13 cellular contexts compared by ENCODE assay signal in genomic region chr22:42754658-42755057, GRCh38. TPM values are rescaled to one million over a fixed set of nuclear protein-coding genes. Genes with fewer than 3 reads are reported as not detected.
A peak's percentile ranks its signal among the peaks of the same experiment; 100 is the strongest.
DNase-seq lines count a peak whose midpoint lies in the region; ATAC-seq and TF ChIP-seq lines count a peak whose summit lies in the region.
"Had no signal": no experiment of that assay in that cellular context is flagged by ENCODE, and none has a peak within 500 bp of the region (broad histone marks: within the 10 kb centered on the region; RNA-seq: fewer than 3 reads in every experiment).

No MANE protein-coding gene starts in this region.

- H3K14ac ChIP-seq in trophoblast cell (ENCODE audit: low read length): no peak overlapping the region

- no peak overlapping the region for H3K9ac ChIP-seq in trophoblast cell (ENCODE audit: low read length)

- H3K4ac ChIP-seq in trophoblast cell (ENCODE audit: low read depth, low read length): no peak overlapping the region

- no peaks in the 10 kb centered on the region for H3K4me1 ChIP-seq in trophoblast cell (ENCODE audit: control insufficient read depth in 1 of 2, insufficient read depth in 2 of 2, low read length in 2 of 2)
- H3K4me1 ChIP-seq in HAP-1: no peaks in the 10 kb centered on the region

- H3K9me3 ChIP-seq in trophoblast cell (ENCODE audit: insufficient read depth, low read depth, low read length) (no peaks in the 10 kb centered on the region), HAP-1 (no peaks in the 10 kb centered on the region; the same call in 1 of the 2 replicates)

- H3K23ac ChIP-seq in trophoblast cell (ENCODE audit: low read length): no peak overlapping the region

- no peak overlapping the region for H2AK5ac ChIP-seq in trophoblast cell (ENCODE audit: low read length)

- DNase-seq in GM03348 (ENCODE audit: low spot score) (peak; percentile 52), T1000 (lab: John Stamatoyannopoulos, UW) (peak; percentile 17), fibroblast of mammary gland (ENCODE audit: low read depth) (peak; percentile 88), trophoblast cell (peak; percentile 49 to 71), NOMO-1 (lab: John Stamatoyannopoulos, UW; ENCODE audit: unreplicated experiment in 2 of 2) (no peak), nephron progenitor cell (no peak), HAP-1 (ENCODE audit: low spot score in 2 of 2) (no peak)
- DNase-seq: activated CD4-positive, CD25-positive, alpha-beta regulatory T cell; activated gamma-delta T cell; H7; NCI-H1436; retina had no signal

- H2AFZ ChIP-seq in trophoblast cell (ENCODE audit: insufficient read depth, low read length, poor library complexity): no peak overlapping the region

- in situ Hi-C loops in HAP-1 (cut with MboI; ENCODE audit: low sequenced_read_pairs): no loop called here

- no peak overlapping the region for H3K4me3 Mint-ChIP-seq in stimulated activated memory B cell treated with anti-CD40 and anti-IgM and Interleukin-4, amounts not matched to agents 10 μg/mL and 1 μg/mL and 100 μg/mL, for 72 hours
- H3K4me3 Mint-ChIP-seq in nephron progenitor cell: no peak overlapping the region

- H3K36me3 Mint-ChIP-seq in stimulated activated memory B cell treated with anti-CD40 and anti-IgM and Interleukin-4, amounts not matched to agents 10 μg/mL and 1 μg/mL and 100 μg/mL, for 72 hours: no peaks in the 10 kb centered on the region
- H3K36me3 Mint-ChIP-seq in nephron progenitor cell (ENCODE audit: low read depth): no peaks in the 10 kb centered on the region

- H3K27me3 Mint-ChIP-seq in stimulated activated memory B cell treated with anti-CD40 and anti-IgM and Interleukin-4, amounts not matched to agents 10 μg/mL and 1 μg/mL and 100 μg/mL, for 72 hours: peaks cover 29% of the 10 kb centered on the region
- H3K27me3 Mint-ChIP-seq in nephron progenitor cell (ENCODE audit: low read depth, poor library complexity): peaks cover 40% of the 10 kb centered on the region

- H2BK120ac ChIP-seq in trophoblast cell (ENCODE audit: insufficient read depth, low read length, poor library complexity): no peak overlapping the region

- ATAC-seq in stimulated activated memory B cell treated with anti-CD40 and anti-IgM and Interleukin-4, amounts not matched to agents 10 μg/mL and 1 μg/mL and 100 μg/mL, for 72 hours: no peak

- TF ChIP-seq CTCF in fibroblast of mammary gland (conservative IDR thresholded peaks at IDR 0.05; ENCODE audit: control insufficient read depth, insufficient read depth, low read depth, low read length): no peak
- no peak for TF ChIP-seq CTCF in nephron progenitor cell (IDR thresholded peaks at IDR 0.05)

- peaks cover 29% of the 10 kb centered on the region for H3K4me1 Mint-ChIP-seq in stimulated activated memory B cell treated with anti-CD40 and anti-IgM and Interleukin-4, amounts not matched to agents 10 μg/mL and 1 μg/mL and 100 μg/mL, for 72 hours
- H3K4me1 Mint-ChIP-seq in nephron progenitor cell: peaks cover 14% of the 10 kb centered on the region

- H2BK12ac ChIP-seq in trophoblast cell (ENCODE audit: low read length): no peak overlapping the region

- no peak overlapping the region for H3K18ac ChIP-seq in trophoblast cell (ENCODE audit: low read length)

- no peak overlapping the region for H2BK5ac ChIP-seq in trophoblast cell (ENCODE audit: low read depth, low read length, poor library complexity)

- no peak overlapping the region for H3K27ac Mint-ChIP-seq in stimulated activated memory B cell treated with anti-CD40 and anti-IgM and Interleukin-4, amounts not matched to agents 10 μg/mL and 1 μg/mL and 100 μg/mL, for 72 hours
- no peak overlapping the region for H3K27ac Mint-ChIP-seq in nephron progenitor cell

- no peak overlapping the region for H4K12ac ChIP-seq in trophoblast cell (ENCODE audit: low read depth, low read length)

- H4K8ac ChIP-seq in trophoblast cell (ENCODE audit: low read depth, low read length): no peak overlapping the region

- H3K79me2 ChIP-seq in trophoblast cell (ENCODE audit: control insufficient read depth, insufficient read depth, low read length, poor library complexity): no peaks in the 10 kb centered on the region

- no peak overlapping the region for H3K27ac ChIP-seq in trophoblast cell (ENCODE audit: low read depth, low read length)

- WGBS in trophoblast cell (ENCODE audit: extremely low coverage, insufficient coverage, insufficient read length): no CpG with 5 or more reads among the region's 6 CpGs

- no peaks in the 10 kb centered on the region for H3K27me3 ChIP-seq in trophoblast cell (ENCODE audit: insufficient read depth, low read length)
- no peaks in the 10 kb centered on the region for H3K27me3 ChIP-seq in HAP-1 (ENCODE audit: low read depth)

- H3K79me1 ChIP-seq in trophoblast cell (ENCODE audit: low read length): no peaks in the 10 kb centered on the region

- H3K9me3 Mint-ChIP-seq in stimulated activated memory B cell treated with anti-CD40 and anti-IgM and Interleukin-4, amounts not matched to agents 10 μg/mL and 1 μg/mL and 100 μg/mL, for 72 hours: no peaks in the 10 kb centered on the region
- peaks cover 7% of the 10 kb centered on the region for H3K9me3 Mint-ChIP-seq in nephron progenitor cell

- no peak overlapping the region for H3K4me2 ChIP-seq in trophoblast cell (ENCODE audit: low read length)

- H4K91ac ChIP-seq in trophoblast cell (ENCODE audit: low read depth, low read length): no peak overlapping the region

- H3K36me3 ChIP-seq in trophoblast cell (ENCODE audit: control insufficient read depth in 1 of 2, insufficient read depth in 2 of 2, low read length in 2 of 2) (no peaks in the 10 kb centered on the region), HAP-1 (replicated peaks) (no peaks in the 10 kb centered on the region)

- H3K4me3 ChIP-seq in fibroblast of mammary gland (ENCODE audit: control insufficient read depth, low read depth, low read length): no peak overlapping the region
- H3K4me3 ChIP-seq in trophoblast cell (ENCODE audit: low read depth, low read length): no peak overlapping the region
- H3K4me3 ChIP-seq in HAP-1: no peak overlapping the region

RNA-seq across cellular contexts. Expression of gene A4GALT, which starts 34.0 kb away (rescaled TPM):
- 7.6 and 8.4 TPM in 2 replicates for polyA plus RNA-seq in trophoblast cell (2013)

Comparison
In these comparisons a context has a peak if more than half of its experiments do, and no peak if none do; other contexts are left out.
1. DNase-seq: peak in GM03348 (single experiment), T1000 (single experiment), fibroblast of mammary gland (single experiment) and trophoblast cell (2 of 2); none in NOMO-1 (0 of 2), nephron progenitor cell (single experiment) and HAP-1 (0 of 2).